Comparison of ENCODE assay signal across 10 cellular contexts in genomic region chrX:38717871-38718270, GRCh38.
DNase-seq lines count a peak whose midpoint lies in the region; ATAC-seq, FAIRE-seq and TF ChIP-seq lines count a peak whose summit lies in the region.
"Had no signal": no experiment of that assay in that cellular context is flagged by ENCODE, and none has a peak within 500 bp of the region (broad histone marks: within the 10 kb centered on the region; RNA-seq: fewer than 3 reads in every experiment).

No MANE protein-coding gene starts in this region.

- SMC1A ChIA-PET in GM12878 (lab: Charles Lee; ENCODE audit: uncharacterized antibody, unreplicated experiment): interaction anchor here (0.6 to 0.7 kb wide), 2 partner anchors 139 to 302 kb away, joined by 3 read pairs; no protein-coding TSS in a partner anchor

- TF ChIP-seq EP300 in GM12878 (IDR thresholded peaks at IDR 0.05; ENCODE audit: borderline replicate concordance in 1 of 2, control insufficient read depth in 1 of 2, low read depth in 2 of 2, low read length in 2 of 2): no peak

- no TSS peak for BruUV-seq in GM12878 (replicated peaks; lab: Mats Ljungman, UMichigan)

- H3K4me3 Mint-ChIP-seq in neural crest cell: no peak overlapping the region
- H3K4me3 Mint-ChIP-seq in activated T-helper 2 cell treated with anti-CD3 and anti-CD28 coated beads, Interferon-gamma antibody, Interleukin-2, Interleukin-4, amounts not matched to agents 10 μg/mL and 5 μg/mL and 100 μg/mL, durations not matched to agents 14 hours and 24 hours and 36 hours (ENCODE audit: low read depth): no peak overlapping the region

- CTCF ChIA-PET in GM12878 (lab: Yijun Ruan, JAX): interaction anchor here (0.8 to 3.8 kb wide), 7 partner anchors 10 to 432 kb away, joined by 3 to 15 read pairs (median 4); no protein-coding TSS in a partner anchor

- intact Hi-C loops in GM12878 (cut with micrococcal nuclease; ENCODE audit: unreplicated experiment): no loop called here
- intact Hi-C loops in activated T-helper 2 cell treated with anti-CD3 and anti-CD28 coated beads, Interferon-gamma antibody, Interleukin-2, Interleukin-4, amounts not matched to agents 10 μg/mL and 5 μg/mL and 100 μg/mL, durations not matched to agents 14 hours and 24 hours and 36 hours (cut with micrococcal nuclease): no loop called here

- no peaks in the 10 kb centered on the region for H3K4me1 ChIP-seq in GM12878 (ENCODE audit: control insufficient read depth, insufficient read depth, low read length)

- in situ Hi-C loops in GM12878 (cut with MboI): no loop called here

- H3K27me3 ChIP-seq in GM12878 (replicated peaks in 1 of 2; ENCODE audit: control insufficient read depth in 2 of 2, insufficient read depth in 2 of 2, low read length in 1 of 2): no peaks in the 10 kb centered on the region

- no peak overlapping the region for H3K9ac ChIP-seq in GM12878 (ENCODE audit: control insufficient read depth, insufficient read depth, low read length)

- no peak overlapping the region for H3K4me3 ChIP-seq in GM12878
- H3K4me3 ChIP-seq: SK-N-MC had no signal

- POLR2A ChIA-PET in GM12878 (lab: Charles Lee): no interaction called here

- H3K9me3 ChIP-seq in GM12878 (replicated peaks; ENCODE audit: control insufficient read depth, insufficient read depth, low read length): no peaks in the 10 kb centered on the region; the same call in 2 of the 3 replicates

- no peaks in the 10 kb centered on the region for H3K36me3 ChIP-seq in GM12878 (ENCODE audit: control insufficient read depth in 2 of 2, insufficient read depth in 2 of 2, low read length in 1 of 2)

- DNase-seq in NCI-H1105 treated with DMSO at 0.1 percent for 48 hours (lab: John Stamatoyannopoulos, UW): peak; percentile 4
- DNase-seq in NCI-H1105 (lab: John Stamatoyannopoulos, UW): no peak
- peak; percentile 28 to 29 for DNase-seq in Kasumi-1 (lab: John Stamatoyannopoulos, UW)
- DNase-seq in GM12878 (ENCODE audit: low read depth, low spot score): no peak
- no peak for DNase-seq in neural crest cell (ENCODE audit: low read depth, low spot score)
- no peak for DNase-seq in middle frontal gyrus (ENCODE audit: extremely low spot score, low spot score)
- no peak for DNase-seq in activated T-helper 2 cell treated with anti-CD3 and anti-CD28 coated beads, Interferon-gamma antibody, Interleukin-2, Interleukin-4, amounts not matched to agents 10 μg/mL and 5 μg/mL and 100 μg/mL, durations not matched to agents 14 hours and 24 hours and 36 hours (ENCODE audit: low spot score)

- H3K9me3 Mint-ChIP-seq in neural crest cell: peaks cover 21% of the 10 kb centered on the region
- H3K9me3 Mint-ChIP-seq in activated T-helper 2 cell treated with anti-CD3 and anti-CD28 coated beads, Interferon-gamma antibody, Interleukin-2, Interleukin-4, amounts not matched to agents 10 μg/mL and 5 μg/mL and 100 μg/mL, durations not matched to agents 14 hours and 24 hours and 36 hours: no peaks in the 10 kb centered on the region

- RAD21 ChIA-PET in GM12878 (lab: Charles Lee; ENCODE audit: unreplicated experiment): no interaction called here

- H3K27me3 Mint-ChIP-seq in neural crest cell (ENCODE audit: low read depth): no peaks in the 10 kb centered on the region
- H3K27me3 Mint-ChIP-seq in activated T-helper 2 cell treated with anti-CD3 and anti-CD28 coated beads, Interferon-gamma antibody, Interleukin-2, Interleukin-4, amounts not matched to agents 10 μg/mL and 5 μg/mL and 100 μg/mL, durations not matched to agents 14 hours and 24 hours and 36 hours (ENCODE audit: low read depth): peaks cover under 1% of the 10 kb centered on the region

- TF ChIP-seq RAD21 in GM12878 (IDR thresholded peaks at IDR 0.05; ENCODE audit: insufficient read depth, low read depth, low read length): peak; percentile 39

- no peak overlapping the region for H3K4me2 ChIP-seq in GM12878 (ENCODE audit: control insufficient read depth, insufficient read depth)

- no peak overlapping the region for H3K27ac Mint-ChIP-seq in neural crest cell (ENCODE audit: unreplicated experiment)
- H3K27ac Mint-ChIP-seq in activated T-helper 2 cell treated with anti-CD3 and anti-CD28 coated beads, Interferon-gamma antibody, Interleukin-2, Interleukin-4, amounts not matched to agents 10 μg/mL and 5 μg/mL and 100 μg/mL, durations not matched to agents 14 hours and 24 hours and 36 hours: no peak overlapping the region

- H2AFZ ChIP-seq in GM12878 (ENCODE audit: control insufficient read depth, low read depth, low read length): no peak overlapping the region

- TF ChIP-seq POLR2A in GM12878 (IDR thresholded peaks at IDR 0.05; ENCODE audit: low read depth, low read length): no peak

- H4K20me1 ChIP-seq in GM12878 (ENCODE audit: control insufficient read depth, insufficient read depth): no peaks in the 10 kb centered on the region

- ATAC-seq in GM12878: peak; percentile 50; the same call in 1 of the 3 replicates
- ATAC-seq in esophagus mucosa: no peak

- TF ChIP-seq CTCF in GM12878 (IDR thresholded peaks at IDR 0.05 in 2 of 3, conservative IDR thresholded peaks at IDR 0.05 in 1 of 3; ENCODE audit: control insufficient read depth in 2 of 3, extremely low read depth in 1 of 3, insufficient read depth in 1 of 3, low read depth in 3 of 3, low read length in 3 of 3) (peak; percentile 23 to 50 (median 42); a peak in 4 of 6 replicates), neural crest cell (conservative IDR thresholded peaks at IDR 0.05) (peak; percentile 59)

- 13% methylated on average over 1 of the region's 1 CpG for WGBS in GM12878 (ENCODE audit: insufficient coverage, insufficient replicate concordance, low lambda C conversion rate, missing lambda C conversion rate)

- H3K36me3 Mint-ChIP-seq in neural crest cell (ENCODE audit: low read depth): peaks cover 5% of the 10 kb centered on the region
- H3K36me3 Mint-ChIP-seq in activated T-helper 2 cell treated with anti-CD3 and anti-CD28 coated beads, Interferon-gamma antibody, Interleukin-2, Interleukin-4, amounts not matched to agents 10 μg/mL and 5 μg/mL and 100 μg/mL, durations not matched to agents 14 hours and 24 hours and 36 hours (ENCODE audit: low read depth): no peaks in the 10 kb centered on the region

- H3K27ac ChIP-seq in GM12878 (ENCODE audit: control insufficient read depth, insufficient read depth): no peak overlapping the region
- H3K27ac ChIP-seq: SK-N-MC had no signal

- FAIRE-seq in GM12878 (lab: Jason Lieb, UNC): no peak
- FAIRE-seq: A204.1 had no signal

- H3K79me2 ChIP-seq in GM12878 (ENCODE audit: control insufficient read depth, insufficient read depth, low read length): no peaks in the 10 kb centered on the region

- H3K4me1 Mint-ChIP-seq in neural crest cell: no peaks in the 10 kb centered on the region
- no peaks in the 10 kb centered on the region for H3K4me1 Mint-ChIP-seq in activated T-helper 2 cell treated with anti-CD3 and anti-CD28 coated beads, Interferon-gamma antibody, Interleukin-2, Interleukin-4, amounts not matched to agents 10 μg/mL and 5 μg/mL and 100 μg/mL, durations not matched to agents 14 hours and 24 hours and 36 hours (ENCODE audit: low read depth)

TF ChIP-seq in GM12878, 131 proteins besides CTCF, POLR2A, EP300 and RAD21:
- TF ChIP-seq SMC3 (IDR thresholded peaks at IDR 0.05; ENCODE audit: borderline replicate concordance, low read length) (peak; percentile 10; the same call in 1 of the 2 replicates), ZNF217 (IDR thresholded peaks at IDR 0.05) (no peak), CHD2 (IDR thresholded peaks at IDR 0.05; ENCODE audit: borderline replicate concordance, low read depth, low read length) (no peak), ATF2 (IDR thresholded peaks at IDR 0.05; ENCODE audit: low read length) (no peak), IRF3 (IDR thresholded peaks at IDR 0.05) (no peak)

Comparison
In these comparisons a context has a peak if more than half of its experiments do, and no peak if none do; other contexts are left out.
1. DNase-seq: peak in NCI-H1105 treated with DMSO at 0.1 percent for 48 hours (single experiment) and Kasumi-1 (2 of 2); none in NCI-H1105 (single experiment), GM12878 (single experiment), neural crest cell (single experiment), middle frontal gyrus (single experiment) and activated T-helper 2 cell treated with anti-CD3 and anti-CD28 coated beads, Interferon-gamma antibody, Interleukin-2, Interleukin-4, amounts not matched to agents 10 μg/mL and 5 μg/mL and 100 μg/mL, durations not matched to agents 14 hours and 24 hours and 36 hours (single experiment).